In genomic region chr20:50257860-50258259, GRCh38 we compare ENCODE assay signal across 12 cellular contexts.
"Had no signal": no experiment of that assay in that cellular context is flagged by ENCODE, and none has a peak within 500 bp of the region (broad histone marks: within the 10 kb centered on the region; RNA-seq: fewer than 3 reads in every experiment).

No MANE protein-coding gene starts in this region.

- DNase-seq: cortex of kidney; effector memory CD4-positive, alpha-beta T cell; gastrocnemius medialis; islet precursor cell; retina; stimulated activated naive CD4-positive, alpha-beta T cell treated with Interleukin-2 at 50 U/mL for 16 hours; upper lobe of left lung; uterus had no signal

- H3K27me3 ChIP-seq: esophagus muscularis mucosa, gastrocnemius medialis, upper lobe of left lung, uterus had no signal

- H3K36me3 ChIP-seq: esophagus muscularis mucosa, gastrocnemius medialis, upper lobe of left lung, uterus had no signal

- H3K27ac ChIP-seq: epithelial cell of prostate, esophagus muscularis mucosa, gastrocnemius medialis, psoas muscle, uterus had no signal

- H3K9me3 ChIP-seq: esophagus muscularis mucosa, gastrocnemius medialis, psoas muscle, upper lobe of left lung, uterus had no signal

- H3K4me3 ChIP-seq: esophagus muscularis mucosa, gastrocnemius medialis, psoas muscle, skin epidermis, upper lobe of left lung, uterus had no signal

- H3K4me1 ChIP-seq: psoas muscle, uterus had no signal
